Comparison of ENCODE assay signal across 14 cellular contexts in genomic region chr6:127950566-127951141, GRCh38. TPM values are rescaled to one million over a fixed set of nuclear protein-coding genes. Genes with fewer than 3 reads are reported as not detected.
DNase-seq lines count a peak whose midpoint lies in the region; ATAC-seq and TF ChIP-seq lines count a peak whose summit lies in the region.
"Had no signal": no experiment of that assay in that cellular context is flagged by ENCODE, and none has a peak within 500 bp of the region (broad histone marks: within the 10 kb centered on the region; RNA-seq: fewer than 3 reads in every experiment).

No MANE protein-coding gene starts in this region.

- H3K4me3 ChIP-seq in HL-60 (replicated peaks; ENCODE audit: insufficient read depth, low read length) (no peak overlapping the region), HAP-1 (no peak overlapping the region)

- no peak for TF ChIP-seq CTCF in HL-60 (IDR thresholded peaks at IDR 0.05; ENCODE audit: insufficient read depth, low read length)

- no peaks in the 10 kb centered on the region for H3K27me3 ChIP-seq in HL-60 (ENCODE audit: insufficient read depth, poor library complexity, severe bottlenecking)
- no peaks in the 10 kb centered on the region for H3K27me3 ChIP-seq in HAP-1 (ENCODE audit: low read depth)

- peak overlapping the region; percentile 63 for H3K27ac ChIP-seq in HL-60 (replicated peaks)

- no peaks in the 10 kb centered on the region for H3K4me1 ChIP-seq in HAP-1

- peak overlapping the region; percentile 86 for H3K27ac Mint-ChIP-seq in activated naive CD8-positive, alpha-beta T cell treated with anti-CD3 and anti-CD28 coated beads, Interleukin-2, amount 50 U/mL, for 24 hours

- H3K27me3 Mint-ChIP-seq in activated naive CD8-positive, alpha-beta T cell treated with anti-CD3 and anti-CD28 coated beads, Interleukin-2, amount 50 U/mL, for 24 hours: no peaks in the 10 kb centered on the region

- no peaks in the 10 kb centered on the region for H3K36me3 ChIP-seq in HAP-1 (replicated peaks)

- H3K4me1 Mint-ChIP-seq in activated naive CD8-positive, alpha-beta T cell treated with anti-CD3 and anti-CD28 coated beads, Interleukin-2, amount 50 U/mL, for 24 hours: peaks cover 67% of the 10 kb centered on the region

- peaks cover 18% of the 10 kb centered on the region for H3K36me3 Mint-ChIP-seq in activated naive CD8-positive, alpha-beta T cell treated with anti-CD3 and anti-CD28 coated beads, Interleukin-2, amount 50 U/mL, for 24 hours (ENCODE audit: low read depth)

- H3K4me3 Mint-ChIP-seq in activated naive CD8-positive, alpha-beta T cell treated with anti-CD3 and anti-CD28 coated beads, Interleukin-2, amount 50 U/mL, for 24 hours: peak overlapping the region; percentile 45

- ATAC-seq in GM18861 (IDR thresholded peaks at IDR 0.05; ENCODE audit: unreplicated experiment) (peak; percentile 28), GM21723 (IDR thresholded peaks at IDR 0.05; ENCODE audit: unreplicated experiment) (peak; percentile 28)
- no peak for ATAC-seq in activated naive CD8-positive, alpha-beta T cell treated with anti-CD3 and anti-CD28 coated beads, Interleukin-2, amount 50 U/mL, for 24 hours

- no peaks in the 10 kb centered on the region for H3K9me3 ChIP-seq in HAP-1

- in situ Hi-C loops in HAP-1 (cut with MboI; ENCODE audit: low sequenced_read_pairs): no loop called here

- peaks cover 21% of the 10 kb centered on the region for H3K9me3 Mint-ChIP-seq in activated naive CD8-positive, alpha-beta T cell treated with anti-CD3 and anti-CD28 coated beads, Interleukin-2, amount 50 U/mL, for 24 hours

- DNase-seq in HL-60 (ENCODE audit: low read depth in 1 of 2, low spot score in 1 of 2) (peak in 1 of 2 experiments; percentile 76), HAP-1 (ENCODE audit: low spot score in 2 of 2) (no peak), NCI-H2171 (lab: John Stamatoyannopoulos, UW) (no peak), hypothalamus (lab: John Stamatoyannopoulos, UW) (no peak), HT-29 (ENCODE audit: low spot score) (no peak)
- no peak for DNase-seq in activated naive CD8-positive, alpha-beta T cell treated with anti-CD3 and anti-CD28 coated beads, Interleukin-2, amount 50 U/mL, for 24 hours
- DNase-seq: NCI-H510A treated with DMSO at 0.1 percent for 48 hours; stimulated activated CD4-positive, alpha-beta T cell treated with anti-CD3 and anti-CD28 coated beads, Interleukin-4, amount 100 ng/mL, for 4 hours; T1000 had no signal

RNA-seq across cellular contexts. Expression of gene THEMIS, which starts 49.8 kb away (rescaled TPM):
- total RNA-seq in HT-29 (2014; rRNA removed; shearing (Covaris generic)): not detected in 2 replicates
- total RNA-seq: bronchial epithelial cell, glomerular endothelial cell, myocyte had no signal
